Comparison of ENCODE assay signal across 8 cellular contexts in the genomic region with DNA sequence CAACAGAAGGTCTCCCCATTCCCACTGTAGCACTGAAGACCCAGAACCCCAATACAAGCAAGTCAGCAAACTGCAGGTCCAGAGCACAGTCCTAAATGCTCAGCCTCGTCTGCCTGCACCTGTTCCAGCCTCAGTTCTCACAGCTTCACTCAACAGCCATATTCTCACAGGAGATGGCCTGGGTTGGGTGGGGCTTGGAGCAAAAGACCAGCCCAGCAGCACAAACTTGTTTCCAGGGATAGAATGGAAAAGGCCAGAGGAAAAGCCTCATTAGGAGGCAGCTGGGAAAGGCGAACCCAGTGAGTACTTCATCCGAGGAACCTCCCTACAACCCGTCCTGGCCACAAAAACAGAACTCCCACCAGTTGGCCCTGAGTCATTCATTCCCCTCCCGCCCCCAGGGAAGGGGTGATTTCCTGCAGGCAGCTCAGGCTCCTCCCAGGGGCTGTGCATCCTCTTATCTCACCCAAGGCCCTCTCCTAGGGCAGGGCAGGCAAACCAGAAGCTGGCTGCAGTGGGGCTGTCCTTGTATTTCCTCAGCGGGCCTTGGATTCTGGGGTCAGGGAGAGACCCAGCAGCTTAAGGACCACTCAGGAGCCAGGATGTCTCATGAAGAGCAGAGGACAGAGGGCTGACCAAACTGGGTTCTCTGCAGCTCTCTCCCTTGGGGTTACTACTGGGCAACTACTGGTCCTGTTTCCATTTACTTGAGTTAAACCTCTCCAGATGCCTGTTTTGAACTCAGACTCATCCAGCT. TPM values are rescaled to one million over a fixed set of nuclear protein-coding genes. Genes with fewer than 3 reads are reported as not detected.
DNase-seq lines count a peak whose midpoint lies in the region; ATAC-seq and TF ChIP-seq lines count a peak whose summit lies in the region.

No MANE protein-coding gene starts in this region.

- H3K27me3 ChIP-seq in Loucy (ENCODE audit: insufficient read depth, low read length, poor library complexity, severe bottlenecking) (no peaks in the 10 kb centered on the region), dorsolateral prefrontal cortex (no peaks in the 10 kb centered on the region)

- H3K27me3 Mint-ChIP-seq in CD14-positive monocyte (ENCODE audit: low read depth in 3 of 3): peaks cover 0 to 7% (median 4%) of the 10 kb centered on the region in 3 donors

- H3K9ac ChIP-seq in Loucy (ENCODE audit: low read depth, low read length, poor library complexity, severe bottlenecking): no peak overlapping the region

- peak; percentile 71 for DNase-seq in CD14-positive monocyte (ENCODE audit: low spot score)
- peak in 1 of 2 donors; percentile 66 for DNase-seq in activated naive CD4-positive, alpha-beta T cell treated with anti-CD3 and anti-CD28 coated beads, Interleukin-2, amount 50 U/mL, for 72 hours (ENCODE audit: low spot score in 2 of 2)
- peak; percentile 66 for DNase-seq in kidney tubule cell (ENCODE audit: low spot score)
- peak; percentile 44 for DNase-seq in stimulated activated CD8-positive, alpha-beta memory T cell treated with anti-CD3 and anti-CD28 coated beads, Interleukin-4, amount 100 ng/mL, for 24 hours (ENCODE audit: low read depth)
- no peak for DNase-seq in NCI-H446 treated with DMSO at 0.1 percent for 48 hours (lab: John Stamatoyannopoulos, UW)
- DNase-seq in dorsolateral prefrontal cortex: no peak

- TF ChIP-seq CTCF in CD14-positive monocyte (IDR thresholded peaks at IDR 0.05) (no peak), Loucy (conservative IDR thresholded peaks at IDR 0.05; ENCODE audit: low read length) (no peak), dorsolateral prefrontal cortex (IDR thresholded peaks at IDR 0.05 in 54 of 56, conservative IDR thresholded peaks at IDR 0.05 in 2 of 56; ENCODE audit: low read depth in 1 of 56, partially characterized antibody in 56 of 56) (no peak)

- intact Hi-C loops in CD14-positive monocyte (cut with micrococcal nuclease): no loop called here
- intact Hi-C loops in dorsolateral prefrontal cortex (cut with DNase I): no loop called here

- H3K4me3 ChIP-seq in Loucy (ENCODE audit: low read length, poor library complexity, severe bottlenecking) (no peak overlapping the region), dorsolateral prefrontal cortex (no peak overlapping the region)

- H3K27ac Mint-ChIP-seq in CD14-positive monocyte: peak overlapping the region in 6 of 7 donors; percentile 2 to 62 (median 44)
- H3K27ac Mint-ChIP-seq in activated naive CD4-positive, alpha-beta T cell treated with anti-CD3 and anti-CD28 coated beads, Interleukin-2, amount 50 U/mL, for 72 hours: peak overlapping the region; percentile 45 to 51

- no peak overlapping the region for H3K27ac ChIP-seq in dorsolateral prefrontal cortex

- no peaks in the 10 kb centered on the region for H3F3A ChIP-seq in Loucy (ENCODE audit: low read depth)

- H3K4me1 Mint-ChIP-seq in CD14-positive monocyte: peaks cover 12% of the 10 kb centered on the region

- peaks cover 4 to 21% (median 16%) of the 10 kb centered on the region in 7 donors for H3K9me3 Mint-ChIP-seq in CD14-positive monocyte
- peaks cover 7% of the 10 kb centered on the region in 2 donors for H3K9me3 Mint-ChIP-seq in activated naive CD4-positive, alpha-beta T cell treated with anti-CD3 and anti-CD28 coated beads, Interleukin-2, amount 50 U/mL, for 72 hours

- H3K9me2 ChIP-seq in Loucy (replicated peaks; ENCODE audit: low read depth, low read length): no peaks in the 10 kb centered on the region

- peak overlapping the region; percentile 60 for H3K4me2 ChIP-seq in Loucy (ENCODE audit: low read depth, low read length, poor library complexity, severe bottlenecking)

- H3K9me3 ChIP-seq in Loucy (ENCODE audit: insufficient read depth, low read depth, low read length): peaks cover 4% of the 10 kb centered on the region; the same call in 1 of the 2 replicates

- H4K20me1 ChIP-seq in Loucy (ENCODE audit: insufficient read depth, low read length, poor library complexity, severe bottlenecking): no peaks in the 10 kb centered on the region

- H3K36me3 ChIP-seq in Loucy (ENCODE audit: insufficient read depth, low read length): no peaks in the 10 kb centered on the region

- H3K79me2 ChIP-seq in Loucy (ENCODE audit: insufficient read depth, low read length): no peaks in the 10 kb centered on the region

- ATAC-seq in activated naive CD4-positive, alpha-beta T cell treated with anti-CD3 and anti-CD28 coated beads, Interleukin-2, amount 50 U/mL, for 72 hours: peak; percentile 95
- ATAC-seq in GM19467 (IDR thresholded peaks at IDR 0.05; ENCODE audit: unreplicated experiment): no peak

- H3K4me1 ChIP-seq in Loucy (ENCODE audit: insufficient read depth, low read length, poor library complexity, severe bottlenecking): peaks cover 12% of the 10 kb centered on the region

- H3K36me3 Mint-ChIP-seq in CD14-positive monocyte: no peaks in the 10 kb centered on the region
- peaks cover 0 to 13% of the 10 kb centered on the region in 2 donors for H3K36me3 Mint-ChIP-seq in activated naive CD4-positive, alpha-beta T cell treated with anti-CD3 and anti-CD28 coated beads, Interleukin-2, amount 50 U/mL, for 72 hours

- H2AFZ ChIP-seq in Loucy (ENCODE audit: low read length): peak overlapping the region; percentile 75

- peak overlapping the region in 1 of 2 donors; percentile 74 for H3K4me3 Mint-ChIP-seq in CD14-positive monocyte

RNA-seq across cellular contexts. Expression of a gene that starts 7.4 kb away (rescaled TPM):
- polyA plus RNA-seq in CD14-positive monocyte: not detected
- not detected for total RNA-seq in activated naive CD4-positive, alpha-beta T cell treated with anti-CD3 and anti-CD28 coated beads, Interleukin-2, amount 50 U/mL, for 72 hours
- total RNA-seq in dorsolateral prefrontal cortex: 1 to 10 TPM in 57 of 120 experiments, under 1 TPM in 47, not detected in 16; 0.23 to 3.6 (median 1.1) TPM

RNA-seq across cellular contexts. Expression of a gene that starts 28.6 kb away (rescaled TPM):
- polyA plus RNA-seq in CD14-positive monocyte: under 1 TPM in 1 of 2 donors, not detected in 1; 0.10 TPM
- 100 to 1,000 TPM; 127 to 328 TPM for total RNA-seq in activated naive CD4-positive, alpha-beta T cell treated with anti-CD3 and anti-CD28 coated beads, Interleukin-2, amount 50 U/mL, for 72 hours
- total RNA-seq in dorsolateral prefrontal cortex: 1 to 10 TPM in 73 of 120 experiments, under 1 TPM in 34, not detected in 13; 0.32 to 6.8 (median 1.5) TPM

RNA-seq across cellular contexts. Expression of a gene that starts 29.4 kb away (rescaled TPM):
- polyA plus RNA-seq in CD14-positive monocyte: not detected
- total RNA-seq in activated naive CD4-positive, alpha-beta T cell treated with anti-CD3 and anti-CD28 coated beads, Interleukin-2, amount 50 U/mL, for 72 hours: under 1 TPM; 0.36 to 0.49 TPM
- 10 to 100 TPM in 111 of 120 experiments, 1 to 10 TPM in 9; 7.0 to 50.7 (median 15.4) TPM for total RNA-seq in dorsolateral prefrontal cortex

RNA-seq across cellular contexts. Expression of a gene that starts 37.6 kb away (rescaled TPM):
- 100 to 1,000 TPM; 148 to 151 TPM for polyA plus RNA-seq in CD14-positive monocyte
- total RNA-seq in activated naive CD4-positive, alpha-beta T cell treated with anti-CD3 and anti-CD28 coated beads, Interleukin-2, amount 50 U/mL, for 72 hours: 10 to 100 TPM; 53.2 to 61.0 TPM
- 100 to 1,000 TPM in 29 of 120 experiments, 10 to 100 TPM in 91; 27.1 to 291 (median 70.1) TPM for total RNA-seq in dorsolateral prefrontal cortex

RNA-seq across cellular contexts. Expression of a gene that starts 44.8 kb away (rescaled TPM):
- polyA plus RNA-seq in CD14-positive monocyte: not detected
- total RNA-seq in activated naive CD4-positive, alpha-beta T cell treated with anti-CD3 and anti-CD28 coated beads, Interleukin-2, amount 50 U/mL, for 72 hours: not detected
- total RNA-seq in dorsolateral prefrontal cortex: under 1 TPM in 12 of 120 experiments, not detected in 108; 0.22 to 0.88 (median 0.48) TPM

Comparison
In these comparisons a context has a peak if more than half of its experiments do, and no peak if none do; other contexts are left out.
1. DNase-seq: peak in CD14-positive monocyte (single experiment), kidney tubule cell (single experiment) and stimulated activated CD8-positive, alpha-beta memory T cell treated with anti-CD3 and anti-CD28 coated beads, Interleukin-4, amount 100 ng/mL, for 24 hours (single experiment); none in NCI-H446 treated with DMSO at 0.1 percent for 48 hours (single experiment) and dorsolateral prefrontal cortex (0 of 10).
2. RNA of a gene that starts 28.6 kb away (total RNA-seq): 127 to 328 TPM in activated naive CD4-positive, alpha-beta T cell treated with anti-CD3 and anti-CD28 coated beads, Interleukin-2, amount 50 U/mL, for 72 hours; 0.32 to 6.8 TPM in dorsolateral prefrontal cortex; every median in the first group is over 10 times any median in the second.
3. RNA of a gene that starts 29.4 kb away (total RNA-seq): 7.0 to 50.7 TPM in dorsolateral prefrontal cortex; 0.36 to 0.49 TPM in activated naive CD4-positive, alpha-beta T cell treated with anti-CD3 and anti-CD28 coated beads, Interleukin-2, amount 50 U/mL, for 72 hours; every median in the first group is over 4 times any median in the second.